In genomic region chr6:164404802-164405488, GRCh38 we compare ENCODE assay signal across 24 cellular contexts.
"Had no signal": no experiment of that assay in that cellular context is flagged by ENCODE, and none has a peak within 500 bp of the region (broad histone marks: within the 10 kb centered on the region; RNA-seq: fewer than 3 reads in every experiment).

No MANE protein-coding gene starts in this region.

- H3K79me2 ChIP-seq: parathyroid adenoma had no signal

- DNase-seq: colonic mucosa; effector memory CD4-positive, alpha-beta T cell; hypothalamus; immature natural killer cell; islet precursor cell; kidney glomerular epithelial cell; left colon; left ventricle myocardium superior; lower lobe of right lung; natural killer cell; right lobe of liver; small intestine; stimulated activated CD4-positive, alpha-beta T cell treated with anti-CD3 and anti-CD28 coated beads, Interleukin-15, amount 100 ng/mL, for 24 hours; stimulated activated CD4-positive, alpha-beta T cell treated with anti-CD3 and anti-CD28 coated beads, Interleukin-2, amount 100 ng/mL, for 48 hours; stimulated activated naive B cell treated with anti-CD40 and anti-IgM and Interleukin-4, amounts not matched to agents 10 μg/mL and 1 μg/mL and 100 μg/mL, for 72 hours; upper lobe of left lung had no signal

- ATAC-seq: left colon; left ventricle myocardium superior; lower lobe of right lung; natural killer cell; right lobe of liver; stimulated activated naive B cell treated with anti-CD40 and anti-IgM and Interleukin-4, amounts not matched to agents 10 μg/mL and 1 μg/mL and 100 μg/mL, for 72 hours had no signal

- H3K27ac Mint-ChIP-seq: dendritic cell treated with granulocyte-macrophage colony-stimulating factor and Interleukin-4, amounts not matched to agents 40 ng/mL and 50 ng/mL, for 4 days; immature natural killer cell; natural killer cell; progenitor cell of endocrine pancreas; stimulated activated naive B cell treated with anti-CD40 and anti-IgM and Interleukin-4, amounts not matched to agents 10 μg/mL and 1 μg/mL and 100 μg/mL, for 72 hours; stimulated activated naive CD8-positive, alpha-beta T cell treated with anti-CD3 and anti-CD28 coated beads, Interleukin-15, Interleukin-2, amounts not matched to agents 100 ng/mL and 50 ng/mL, for 24 hours had no signal

- H3K4me3 ChIP-seq: colonic mucosa, lower lobe of right lung, right lobe of liver, thoracic aorta, tibial nerve, upper lobe of left lung had no signal

- H3K27ac ChIP-seq: colonic mucosa, lower lobe of right lung, parathyroid adenoma, right lobe of liver, thoracic aorta, tibial nerve, upper lobe of left lung had no signal

- H3K27me3 Mint-ChIP-seq: dendritic cell treated with granulocyte-macrophage colony-stimulating factor and Interleukin-4, amounts not matched to agents 40 ng/mL and 50 ng/mL, for 4 days; progenitor cell of endocrine pancreas; stimulated activated naive B cell treated with anti-CD40 and anti-IgM and Interleukin-4, amounts not matched to agents 10 μg/mL and 1 μg/mL and 100 μg/mL, for 72 hours; stimulated activated naive CD8-positive, alpha-beta T cell treated with anti-CD3 and anti-CD28 coated beads, Interleukin-15, Interleukin-2, amounts not matched to agents 100 ng/mL and 50 ng/mL, for 24 hours had no signal

- H3K9me3 ChIP-seq: colonic mucosa, lower lobe of right lung, right lobe of liver, thoracic aorta, tibial nerve, upper lobe of left lung had no signal

- H3K36me3 ChIP-seq: colonic mucosa, lower lobe of right lung, right lobe of liver, thoracic aorta, tibial nerve, upper lobe of left lung had no signal

- H3K4me1 ChIP-seq: colonic mucosa, lower lobe of right lung, parathyroid adenoma, right lobe of liver, upper lobe of left lung had no signal

- H3K4me3 Mint-ChIP-seq: dendritic cell treated with granulocyte-macrophage colony-stimulating factor and Interleukin-4, amounts not matched to agents 40 ng/mL and 50 ng/mL, for 4 days; immature natural killer cell; natural killer cell; neural crest cell; stimulated activated naive B cell treated with anti-CD40 and anti-IgM and Interleukin-4, amounts not matched to agents 10 μg/mL and 1 μg/mL and 100 μg/mL, for 72 hours; stimulated activated naive CD8-positive, alpha-beta T cell treated with anti-CD3 and anti-CD28 coated beads, Interleukin-15, Interleukin-2, amounts not matched to agents 100 ng/mL and 50 ng/mL, for 24 hours had no signal

- H2AFZ ChIP-seq: parathyroid adenoma had no signal

- H3K4me1 Mint-ChIP-seq: immature natural killer cell; natural killer cell; stimulated activated naive B cell treated with anti-CD40 and anti-IgM and Interleukin-4, amounts not matched to agents 10 μg/mL and 1 μg/mL and 100 μg/mL, for 72 hours had no signal

- H3K36me3 Mint-ChIP-seq: immature natural killer cell; stimulated activated naive B cell treated with anti-CD40 and anti-IgM and Interleukin-4, amounts not matched to agents 10 μg/mL and 1 μg/mL and 100 μg/mL, for 72 hours had no signal

- H3K27me3 ChIP-seq: colonic mucosa, right lobe of liver, tibial nerve, upper lobe of left lung had no signal

- FAIRE-seq: urothelium cell line had no signal

- H3K9ac ChIP-seq: parathyroid adenoma had no signal
